13 cellular contexts compared by ENCODE assay signal in genomic region chr7:129052441-129052840, GRCh38. TPM values are rescaled to one million over a fixed set of nuclear protein-coding genes. Genes with fewer than 3 reads are reported as not detected.
DNase-seq lines count a peak whose midpoint lies in the region; ATAC-seq and TF ChIP-seq lines count a peak whose summit lies in the region.
"Had no signal": no experiment of that assay in that cellular context is flagged by ENCODE, and none has a peak within 500 bp of the region (broad histone marks: within the 10 kb centered on the region; RNA-seq: fewer than 3 reads in every experiment).

No MANE protein-coding gene starts in this region.

- DNase-seq in activated CD4-positive, alpha-beta T cell treated with anti-CD3 and anti-CD28 coated beads, Interleukin-2, amount 10 ng/mL, durations not matched to agents 24 days and 14 days: no peak
- no peak for DNase-seq in activated CD4-positive, alpha-beta T cell treated with anti-CD3 and anti-CD28 coated beads for 48 hours
- DNase-seq in effector memory CD8-positive, alpha-beta T cell: no peak
- DNase-seq in renal cortical epithelial cell (ENCODE audit: low read depth): peak; percentile 82
- DNase-seq in MM.1S: no peak
- DNase-seq in NCI-H226: no peak
- no peak for DNase-seq in DMS53 treated with DMSO at 0.1 percent for 48 hours (lab: John Stamatoyannopoulos, UW; ENCODE audit: unreplicated experiment)
- DNase-seq: activated gamma-delta T cell treated with Interleukin-2 at 50 U/mL for 16 hours, head of caudate nucleus, KBM-7, NCI-H2107, small intestine had no signal

- H3K36me3 Mint-ChIP-seq in activated CD4-positive, alpha-beta T cell treated with anti-CD3 and anti-CD28 coated beads, Interleukin-2, amount 10 ng/mL, durations not matched to agents 24 days and 14 days (ENCODE audit: low read depth): peaks cover 27% of the 10 kb centered on the region
- H3K36me3 Mint-ChIP-seq in effector memory CD8-positive, alpha-beta T cell (ENCODE audit: insufficient read depth): peaks cover 35% of the 10 kb centered on the region

- H3K9me2 ChIP-seq in MM.1S (replicated peaks; ENCODE audit: insufficient read depth, low read length): no peaks in the 10 kb centered on the region

- H3K4me2 ChIP-seq in OCI-LY3 (ENCODE audit: low read length): 0 out of 2 replicates have a peak overlapping the region, but pooled peaks have one; percentile 15
- H3K4me2 ChIP-seq in MM.1S (ENCODE audit: low read depth, low read length): no peak overlapping the region; the same call in 1 of the 2 replicates

- peaks cover 42% of the 10 kb centered on the region for H3K4me1 Mint-ChIP-seq in activated CD4-positive, alpha-beta T cell treated with anti-CD3 and anti-CD28 coated beads, Interleukin-2, amount 10 ng/mL, durations not matched to agents 24 days and 14 days
- H3K4me1 Mint-ChIP-seq in effector memory CD8-positive, alpha-beta T cell (ENCODE audit: low read depth in 2 of 2): peaks cover 40 to 43% of the 10 kb centered on the region in 2 donors

- TF ChIP-seq CTCF in OCI-LY3 (IDR thresholded peaks at IDR 0.05; ENCODE audit: low read depth, low read length) (no peak), MM.1S (IDR thresholded peaks at IDR 0.05; ENCODE audit: low read length) (no peak)

- H3K36me3 ChIP-seq in OCI-LY3 (replicated peaks; ENCODE audit: low read depth, low read length): peaks cover 21% of the 10 kb centered on the region
- H3K36me3 ChIP-seq in MM.1S (replicated peaks; ENCODE audit: insufficient read depth, low read length): no peaks in the 10 kb centered on the region

- intact Hi-C loops in activated CD4-positive, alpha-beta T cell treated with anti-CD3 and anti-CD28 coated beads, Interleukin-2, amount 10 ng/mL, durations not matched to agents 24 days and 14 days (cut with micrococcal nuclease): loop anchor here (10.0 kb wide), 1 partner anchor 518 kb away; no protein-coding TSS in a partner anchor

- H3K79me2 ChIP-seq in OCI-LY3 (ENCODE audit: low read length) (peaks cover 73% of the 10 kb centered on the region), MM.1S (ENCODE audit: low read length) (peaks cover 74% of the 10 kb centered on the region)

- H3K27me3 ChIP-seq in OCI-LY3 (ENCODE audit: low read depth, low read length) (no peaks in the 10 kb centered on the region), MM.1S (replicated peaks; ENCODE audit: insufficient read depth, low read length) (no peaks in the 10 kb centered on the region)

- H3K9ac ChIP-seq in OCI-LY3 (ENCODE audit: low read length) (no peak overlapping the region), MM.1S (ENCODE audit: low read length) (no peak overlapping the region)

- peaks cover 11% of the 10 kb centered on the region for H3F3A ChIP-seq in MM.1S (ENCODE audit: insufficient read depth, low read length)

- peak overlapping the region; percentile 96 for H3K4me3 Mint-ChIP-seq in activated CD4-positive, alpha-beta T cell treated with anti-CD3 and anti-CD28 coated beads, Interleukin-2, amount 10 ng/mL, durations not matched to agents 24 days and 14 days
- peak overlapping the region; percentile 94 to 98 for H3K4me3 Mint-ChIP-seq in effector memory CD8-positive, alpha-beta T cell

- H3K4me3 ChIP-seq in OCI-LY3 (ENCODE audit: low read length) (no peak overlapping the region), MM.1S (ENCODE audit: low read length) (no peak overlapping the region)

- no peak overlapping the region for H3K27ac ChIP-seq in OCI-LY3 (ENCODE audit: low read length)
- H3K27ac ChIP-seq in MM.1S (ENCODE audit: low read length): no peak overlapping the region

- no peaks in the 10 kb centered on the region for H3K9me3 ChIP-seq in OCI-LY3 (ENCODE audit: insufficient read depth, low read length)
- no peaks in the 10 kb centered on the region for H3K9me3 ChIP-seq in MM.1S (replicated peaks; ENCODE audit: insufficient read depth, low read length)

- no peaks in the 10 kb centered on the region for H3K27me3 Mint-ChIP-seq in activated CD4-positive, alpha-beta T cell treated with anti-CD3 and anti-CD28 coated beads, Interleukin-2, amount 10 ng/mL, durations not matched to agents 24 days and 14 days
- H3K27me3 Mint-ChIP-seq in effector memory CD8-positive, alpha-beta T cell: no peaks in the 10 kb centered on the region

- ATAC-seq in effector memory CD8-positive, alpha-beta T cell (replicated peaks): no peak

- peaks cover 38% of the 10 kb centered on the region for H4K20me1 ChIP-seq in OCI-LY3 (ENCODE audit: insufficient read depth, low read length)
- peaks cover 10% of the 10 kb centered on the region for H4K20me1 ChIP-seq in MM.1S (ENCODE audit: insufficient read depth, low read length)

- H2AFZ ChIP-seq in OCI-LY3 (ENCODE audit: low read depth, low read length): no peak overlapping the region
- no peak overlapping the region for H2AFZ ChIP-seq in MM.1S (ENCODE audit: low read length)

- no peak overlapping the region for H3K27ac Mint-ChIP-seq in activated CD4-positive, alpha-beta T cell treated with anti-CD3 and anti-CD28 coated beads, Interleukin-2, amount 10 ng/mL, durations not matched to agents 24 days and 14 days
- no peak overlapping the region for H3K27ac Mint-ChIP-seq in effector memory CD8-positive, alpha-beta T cell

- H3K9me3 Mint-ChIP-seq in activated CD4-positive, alpha-beta T cell treated with anti-CD3 and anti-CD28 coated beads, Interleukin-2, amount 10 ng/mL, durations not matched to agents 24 days and 14 days: no peaks in the 10 kb centered on the region
- H3K9me3 Mint-ChIP-seq in effector memory CD8-positive, alpha-beta T cell: no peaks in the 10 kb centered on the region

- H3K4me1 ChIP-seq in OCI-LY3 (ENCODE audit: low read length): peaks cover 15% of the 10 kb centered on the region
- peaks cover 11% of the 10 kb centered on the region for H3K4me1 ChIP-seq in MM.1S (ENCODE audit: low read length)

RNA-seq across cellular contexts. Expression of gene TNPO3, which starts 2.5 kb away (rescaled TPM):
- 54.1 and 56.9 TPM in 2 replicates for total RNA-seq in activated CD4-positive, alpha-beta T cell treated with anti-CD3 and anti-CD28 coated beads, Interleukin-2, amount 10 ng/mL, durations not matched to agents 24 days and 14 days
- total RNA-seq in renal cortical epithelial cell: 74.5 and 103 TPM in 2 replicates
